29 cellular contexts compared by ENCODE assay signal in the genomic region with DNA sequence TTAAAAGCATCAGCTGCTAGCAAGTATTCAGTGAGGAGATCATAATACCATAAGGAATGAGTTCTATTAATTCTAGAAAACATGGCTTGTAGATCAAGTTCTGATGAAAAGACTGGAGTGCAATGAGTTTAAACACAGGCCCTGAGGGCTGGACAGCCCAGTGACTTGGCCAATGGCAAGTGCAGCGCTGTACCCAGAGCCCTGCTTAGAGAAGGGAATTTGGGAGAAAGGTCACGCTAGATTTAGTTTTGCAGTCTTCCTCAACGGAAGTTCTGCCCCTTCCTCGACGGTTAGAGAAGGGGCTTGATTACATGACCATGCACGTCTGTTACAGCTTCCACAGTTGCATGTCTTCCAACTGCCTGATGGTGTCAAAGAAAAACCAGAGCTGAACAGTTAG. TPM values are rescaled to one million over a fixed set of nuclear protein-coding genes. Genes with fewer than 3 reads are reported as not detected.
DNase-seq lines count a peak whose midpoint lies in the region; ATAC-seq and TF ChIP-seq lines count a peak whose summit lies in the region.
"Had no signal": no experiment of that assay in that cellular context is flagged by ENCODE, and none has a peak within 500 bp of the region (broad histone marks: within the 10 kb centered on the region; RNA-seq: fewer than 3 reads in every experiment).

No MANE protein-coding gene starts in this region.

- CTCF ChIA-PET in activated naive CD4-positive, alpha-beta T cell treated with anti-CD3 and anti-CD28 coated beads, Interleukin-2, amount 10 ng/mL, durations not matched to agents 7 days and 5 days (lab: Charles Lee) = interaction anchor here (1.5 kb wide), 1 partner anchor 819 kb away, joined by 3 read pairs; no protein-coding TSS in a partner anchor

- H3K36me3 Mint-ChIP-seq in activated naive CD4-positive, alpha-beta T cell treated with anti-CD3 and anti-CD28 coated beads, Interleukin-2, amount 50 U/mL, for 72 hours = peaks cover 0 to 7% of the 10 kb centered on the region in 2 donors
- peaks cover 3% of the 10 kb centered on the region for H3K36me3 Mint-ChIP-seq in activated naive CD4-positive, alpha-beta T cell treated with anti-CD3 and anti-CD28 coated beads, Interleukin-2, amount 10 ng/mL, durations not matched to agents 7 days and 5 days
- H3K36me3 Mint-ChIP-seq in chondrocyte (ENCODE audit: low read depth) = no peaks in the 10 kb centered on the region
- H3K36me3 Mint-ChIP-seq: IgD-negative memory B cell; naive thymus-derived CD8-positive, alpha-beta T cell; stimulated activated effector memory CD8-positive, alpha-beta T cell treated with anti-CD3 and anti-CD28 coated beads, Interleukin-12 subunit alpha, Interleukin-12 subunit beta, amount 100 ng/mL, for 72 hours; type B pancreatic cell had no signal

- H3K27ac Mint-ChIP-seq in activated naive CD4-positive, alpha-beta T cell treated with anti-CD3 and anti-CD28 coated beads, Interleukin-2, amount 50 U/mL, for 72 hours = peak overlapping the region; percentile 40 to 84
- H3K27ac Mint-ChIP-seq in activated naive CD4-positive, alpha-beta T cell treated with anti-CD3 and anti-CD28 coated beads, Interleukin-2, amount 10 ng/mL, durations not matched to agents 7 days and 5 days = no peak overlapping the region
- H3K27ac Mint-ChIP-seq in chondrocyte (ENCODE audit: unreplicated experiment) = peak overlapping the region; percentile 0
- H3K27ac Mint-ChIP-seq: activated CD4-positive, alpha-beta memory T cell treated with anti-CD3 and anti-CD28 coated beads, Interleukin-2, amount 10 ng/mL, durations not matched to agents 7 days and 5 days; IgD-negative memory B cell; naive thymus-derived CD8-positive, alpha-beta T cell; stimulated activated effector memory CD8-positive, alpha-beta T cell treated with anti-CD3 and anti-CD28 coated beads, Interleukin-12 subunit alpha, Interleukin-12 subunit beta, amount 100 ng/mL, for 72 hours; T-helper 1 cell treated with Interleukin-12 subunit alpha and Interleukin-12 subunit beta and Interleukin-4 antibody, amounts not matched to agents 30 μg/mL and 1 μg/mL, for 36 hours; type B pancreatic cell had no signal

- peaks cover 19% of the 10 kb centered on the region for H3K4me1 Mint-ChIP-seq in activated naive CD4-positive, alpha-beta T cell treated with anti-CD3 and anti-CD28 coated beads, Interleukin-2, amount 10 ng/mL, durations not matched to agents 7 days and 5 days
- H3K4me1 Mint-ChIP-seq in chondrocyte (ENCODE audit: low read depth) = peaks cover 67% of the 10 kb centered on the region
- H3K4me1 Mint-ChIP-seq: IgD-negative memory B cell; stimulated activated effector memory CD8-positive, alpha-beta T cell treated with anti-CD3 and anti-CD28 coated beads, Interleukin-12 subunit alpha, Interleukin-12 subunit beta, amount 100 ng/mL, for 72 hours had no signal

- H3K9me3 Mint-ChIP-seq in activated naive CD4-positive, alpha-beta T cell treated with anti-CD3 and anti-CD28 coated beads, Interleukin-2, amount 50 U/mL, for 72 hours = peaks cover 0 to 5% of the 10 kb centered on the region in 2 donors
- peaks cover 2% of the 10 kb centered on the region for H3K9me3 Mint-ChIP-seq in activated naive CD4-positive, alpha-beta T cell treated with anti-CD3 and anti-CD28 coated beads, Interleukin-2, amount 10 ng/mL, durations not matched to agents 7 days and 5 days
- no peaks in the 10 kb centered on the region for H3K9me3 Mint-ChIP-seq in chondrocyte (ENCODE audit: low read depth)
- H3K9me3 Mint-ChIP-seq: activated CD4-positive, alpha-beta memory T cell treated with anti-CD3 and anti-CD28 coated beads, Interleukin-2, amount 10 ng/mL, durations not matched to agents 7 days and 5 days; naive thymus-derived CD8-positive, alpha-beta T cell; stimulated activated effector memory CD8-positive, alpha-beta T cell treated with anti-CD3 and anti-CD28 coated beads, Interleukin-12 subunit alpha, Interleukin-12 subunit beta, amount 100 ng/mL, for 72 hours had no signal

- H3K27me3 Mint-ChIP-seq in activated naive CD4-positive, alpha-beta T cell treated with anti-CD3 and anti-CD28 coated beads, Interleukin-2, amount 10 ng/mL, durations not matched to agents 7 days and 5 days = peaks cover 11% of the 10 kb centered on the region
- H3K27me3 Mint-ChIP-seq in chondrocyte (ENCODE audit: low read depth) = no peaks in the 10 kb centered on the region
- H3K27me3 Mint-ChIP-seq: type B pancreatic cell had no signal

- TF ChIP-seq CTCF in chondrocyte (IDR thresholded peaks at IDR 0.05) = no peak

- no peak for ATAC-seq in activated naive CD4-positive, alpha-beta T cell treated with anti-CD3 and anti-CD28 coated beads, Interleukin-2, amount 50 U/mL, for 72 hours
- ATAC-seq in GM19023 (IDR thresholded peaks at IDR 0.05; ENCODE audit: unreplicated experiment) (peak; percentile 5), HG03520 (IDR thresholded peaks at IDR 0.05; ENCODE audit: unreplicated experiment) (no peak), GM18909 (IDR thresholded peaks at IDR 0.05; ENCODE audit: poor library complexity, unreplicated experiment) (no peak), HG03097 (IDR thresholded peaks at IDR 0.05; ENCODE audit: low FRiP score, unreplicated experiment) (no peak)
- ATAC-seq: gastrocnemius medialis had no signal

- H3K4me3 Mint-ChIP-seq in activated naive CD4-positive, alpha-beta T cell treated with anti-CD3 and anti-CD28 coated beads, Interleukin-2, amount 10 ng/mL, durations not matched to agents 7 days and 5 days = no peak overlapping the region
- H3K4me3 Mint-ChIP-seq in chondrocyte (ENCODE audit: unreplicated experiment) = no peak overlapping the region
- H3K4me3 Mint-ChIP-seq: activated CD4-positive, alpha-beta memory T cell treated with anti-CD3 and anti-CD28 coated beads, Interleukin-2, amount 10 ng/mL, durations not matched to agents 7 days and 5 days; IgD-negative memory B cell; naive thymus-derived CD8-positive, alpha-beta T cell; stimulated activated effector memory CD8-positive, alpha-beta T cell treated with anti-CD3 and anti-CD28 coated beads, Interleukin-12 subunit alpha, Interleukin-12 subunit beta, amount 100 ng/mL, for 72 hours; T-helper 1 cell treated with Interleukin-12 subunit alpha and Interleukin-12 subunit beta and Interleukin-4 antibody, amounts not matched to agents 30 μg/mL and 1 μg/mL, for 36 hours; type B pancreatic cell had no signal

- no peak for DNase-seq in activated naive CD4-positive, alpha-beta T cell treated with anti-CD3 and anti-CD28 coated beads, Interleukin-2, amount 50 U/mL, for 72 hours (ENCODE audit: low spot score in 2 of 2)
- no peak for DNase-seq in activated naive CD4-positive, alpha-beta T cell treated with anti-CD3 and anti-CD28 coated beads, Interleukin-2, amount 10 ng/mL, durations not matched to agents 7 days and 5 days
- DNase-seq in NOMO-1 treated with dmso at 0.1 percent for 144 hours (lab: John Stamatoyannopoulos, UW; ENCODE audit: unreplicated experiment) (peak; percentile 36), chondrocyte (ENCODE audit: low spot score) (no peak)
- DNase-seq: activated CD4-positive, alpha-beta memory T cell treated with anti-CD3 and anti-CD28 coated beads, Interleukin-2, amount 10 ng/mL, durations not matched to agents 7 days and 5 days; amygdala; BE2C; DMS153; gastrocnemius medialis; naive thymus-derived CD8-positive, alpha-beta T cell; NCI-H1048; NCI-H1694; NCI-H446; NCI-H82; OCI-M1 had no signal

RNA-seq across cellular contexts. Expression of a gene that starts 4.0 kb away (rescaled TPM):
- total RNA-seq in activated naive CD4-positive, alpha-beta T cell treated with anti-CD3 and anti-CD28 coated beads, Interleukin-2, amount 50 U/mL, for 72 hours = not detected
- not detected in 3 replicates for total RNA-seq in chondrocyte
- total RNA-seq: activated CD4-positive, alpha-beta memory T cell treated with anti-CD3 and anti-CD28 coated beads, Interleukin-2, amount 10 ng/mL, durations not matched to agents 7 days and 5 days; endothelial cell of umbilical vein; fibroblast of lung; gastrocnemius medialis; hepatocyte; lung microvascular endothelial cell; mononuclear cell; naive thymus-derived CD8-positive, alpha-beta T cell; prostate gland had no signal

RNA-seq across cellular contexts. Expression of a gene that starts 36.9 kb away (rescaled TPM):
- under 1 TPM; 0.32 to 0.89 TPM for total RNA-seq in activated naive CD4-positive, alpha-beta T cell treated with anti-CD3 and anti-CD28 coated beads, Interleukin-2, amount 50 U/mL, for 72 hours
- total RNA-seq in chondrocyte = 14.7 to 17.0 TPM (median 16.4 TPM) in 3 replicates
